Comparison of ENCODE assay signal across 10 cellular contexts in genomic region chr5:56638061-56638621, GRCh38.
DNase-seq lines count a peak whose midpoint lies in the region; TF ChIP-seq lines count a peak whose summit lies in the region.
"Had no signal": no experiment of that assay in that cellular context is flagged by ENCODE, and none has a peak within 500 bp of the region (broad histone marks: within the 10 kb centered on the region; RNA-seq: fewer than 3 reads in every experiment).

No MANE protein-coding gene starts in this region.

- 78% methylated on average over 2 of the region's 2 CpGs for WGBS in HUES64
- WGBS in esophagus squamous epithelium, 2 donors: 38 to 50% methylated on average over 2 of the region's 2 CpGs
- 48% methylated on average over 2 of the region's 2 CpGs for WGBS in suprapubic skin

- DNase-seq in NCI-H510A (lab: John Stamatoyannopoulos, UW) (peak; percentile 10), esophagus squamous epithelium (lab: John Stamatoyannopoulos, UW) (no peak), suprapubic skin (ENCODE audit: low spot score in 2 of 2) (no peak), medulla oblongata (ENCODE audit: extremely low spot score) (no peak), erythroblast (lab: John Stamatoyannopoulos, UW) (no peak)
- no peak for DNase-seq in activated CD4-positive, alpha-beta T cell treated with anti-CD3 and anti-CD28 coated beads for 48 hours
- DNase-seq: activated naive CD8-positive, alpha-beta T cell treated with anti-CD3 and anti-CD28 coated beads, Interleukin-2, amount 10 ng/mL, durations not matched to agents 7 days and 5 days; effector memory CD8-positive, alpha-beta T cell had no signal

- no peak for TF ChIP-seq EP300 in suprapubic skin (IDR thresholded peaks at IDR 0.05)

- peaks cover 24% of the 10 kb centered on the region for H3K4me1 ChIP-seq in HUES64 (ENCODE audit: insufficient read depth, low read length)
- peaks cover 21 to 74% (median 29%) of the 10 kb centered on the region in 3 donors for H3K4me1 ChIP-seq in esophagus squamous epithelium
- peaks cover 48% of the 10 kb centered on the region for H3K4me1 ChIP-seq in suprapubic skin

- no peak overlapping the region for H3K4me3 ChIP-seq in HUES64 (ENCODE audit: low read length)
- no peak overlapping the region for H3K4me3 ChIP-seq in esophagus squamous epithelium
- no peak overlapping the region for H3K4me3 ChIP-seq in suprapubic skin
- H3K4me3 ChIP-seq: Peyer's patch had no signal

- H3K27me3 ChIP-seq in HUES64 (ENCODE audit: insufficient read depth, low read length) (no peaks in the 10 kb centered on the region), esophagus squamous epithelium (no peaks in the 10 kb centered on the region), suprapubic skin (no peaks in the 10 kb centered on the region)
- H3K27me3 ChIP-seq: Peyer's patch had no signal

- intact Hi-C loops in esophagus squamous epithelium (cut with DNase I): no loop called here

- TF ChIP-seq CTCF in esophagus squamous epithelium (IDR thresholded peaks at IDR 0.05): no peak
- no peak for TF ChIP-seq CTCF in suprapubic skin (IDR thresholded peaks at IDR 0.05)

- no peak overlapping the region for H3K9ac ChIP-seq in HUES64 (ENCODE audit: low read depth, low read length)

- H3K36me3 ChIP-seq in HUES64 (ENCODE audit: insufficient read depth, low read length) (no peaks in the 10 kb centered on the region), esophagus squamous epithelium (no peaks in the 10 kb centered on the region), suprapubic skin (no peaks in the 10 kb centered on the region)
- H3K36me3 ChIP-seq: Peyer's patch had no signal

- H3K9me3 ChIP-seq in HUES64 (ENCODE audit: insufficient read depth, low read depth, low read length) (no peaks in the 10 kb centered on the region), esophagus squamous epithelium (no peaks in the 10 kb centered on the region), suprapubic skin (no peaks in the 10 kb centered on the region)
- H3K9me3 ChIP-seq: Peyer's patch had no signal

- H3K27ac ChIP-seq in HUES64 (ENCODE audit: low read depth, low read length): peak overlapping the region; percentile 28; the same call in 1 of the 2 replicates
- peak overlapping the region; percentile 64 to 71 (median 68) for H3K27ac ChIP-seq in esophagus squamous epithelium
- peak overlapping the region; percentile 80 for H3K27ac ChIP-seq in suprapubic skin
- H3K27ac ChIP-seq: Peyer's patch had no signal

- no peak for TF ChIP-seq POLR2A in esophagus squamous epithelium (IDR thresholded peaks at IDR 0.05)
- TF ChIP-seq POLR2A in suprapubic skin (IDR thresholded peaks at IDR 0.05): no peak
- no peak for TF ChIP-seq POLR2A in erythroblast (IDR thresholded peaks at IDR 0.05; ENCODE audit: low read length)

Comparison
In these comparisons a context has a peak if more than half of its experiments do, and no peak if none do; other contexts are left out.
1. H3K27ac ChIP-seq: peak in every context shown above with its lines; median percentile 80 in suprapubic skin; 68 in esophagus squamous epithelium; 28 in HUES64.